In the genomic region with DNA sequence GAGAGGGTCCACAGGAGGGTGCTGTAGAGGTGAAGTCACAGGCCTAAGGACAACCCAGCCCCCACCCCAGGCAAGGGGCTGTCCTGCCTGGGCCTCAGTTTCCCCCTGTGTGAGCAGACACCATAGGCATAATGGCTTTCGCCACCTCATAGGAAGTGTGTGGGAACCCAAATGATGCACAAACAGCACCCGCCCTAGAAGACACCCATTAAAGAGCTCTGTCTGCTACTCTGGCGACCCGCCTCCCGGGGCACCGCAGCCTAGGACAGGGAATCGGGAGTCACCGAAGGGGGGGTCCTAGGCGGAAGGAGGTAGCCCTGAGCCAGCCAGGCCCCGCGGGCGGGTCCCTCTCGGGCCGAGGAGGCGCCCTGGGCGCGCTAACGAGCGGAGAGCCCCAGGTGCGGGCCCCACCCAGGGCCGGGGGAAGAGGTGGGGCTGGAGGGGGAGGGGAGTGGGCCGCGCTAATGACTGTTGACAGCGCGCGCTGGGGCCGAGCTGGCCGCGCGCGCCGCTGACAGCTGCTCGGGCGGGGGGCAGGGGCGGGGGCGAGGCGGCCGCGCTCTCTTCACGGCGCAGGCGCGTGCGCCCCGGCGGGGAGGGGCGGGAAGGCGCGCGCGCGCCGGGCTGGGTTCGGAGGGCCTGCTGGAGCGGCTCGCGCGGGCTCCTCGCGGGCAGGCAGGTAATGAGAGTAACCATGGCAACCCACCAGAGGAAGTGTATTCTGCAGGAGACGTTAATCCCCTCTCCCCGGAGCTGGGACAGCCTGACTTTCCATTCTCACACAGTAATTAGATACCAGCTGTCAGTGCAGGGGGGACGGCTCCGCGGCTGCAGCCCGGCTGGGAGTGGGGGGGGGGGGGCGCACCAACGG, we compare ENCODE assay signal across 8 cellular contexts. TPM values are rescaled to one million over a fixed set of nuclear protein-coding genes. Genes with fewer than 3 reads are reported as not detected.
DNase-seq lines count a peak whose midpoint lies in the region; ATAC-seq and TF ChIP-seq lines count a peak whose summit lies in the region.

No MANE protein-coding gene starts in this region.

- H3K27ac Mint-ChIP-seq in activated CD4-positive, alpha-beta memory T cell treated with anti-CD3 and anti-CD28 coated beads, Interleukin-2, amount 10 ng/mL, durations not matched to agents 7 days and 5 days = peak overlapping the region; percentile 100
- peak overlapping the region; percentile 90 for H3K27ac Mint-ChIP-seq in stimulated activated effector memory CD8-positive, alpha-beta T cell treated with anti-CD3 and anti-CD28 coated beads, Interleukin-12 subunit alpha, Interleukin-12 subunit beta, amount 100 ng/mL, for 72 hours

- H3K4me1 Mint-ChIP-seq in activated CD4-positive, alpha-beta memory T cell treated with anti-CD3 and anti-CD28 coated beads, Interleukin-2, amount 10 ng/mL, durations not matched to agents 7 days and 5 days = peaks cover 83% of the 10 kb centered on the region
- peaks cover 66% of the 10 kb centered on the region for H3K4me1 Mint-ChIP-seq in stimulated activated effector memory CD8-positive, alpha-beta T cell treated with anti-CD3 and anti-CD28 coated beads, Interleukin-12 subunit alpha, Interleukin-12 subunit beta, amount 100 ng/mL, for 72 hours

- no peak for TF ChIP-seq CTCF in GM06990 (IDR thresholded peaks at IDR 0.05; ENCODE audit: insufficient read depth, low read length, poor library complexity, severe bottlenecking)

- no peak overlapping the region for H3K27ac ChIP-seq in ectodermal cell (ENCODE audit: insufficient read depth, low read depth, low read length, poor library complexity, severe bottlenecking)
- H3K27ac ChIP-seq in mesodermal cell (ENCODE audit: low read depth, low read length, severe bottlenecking) = no peak overlapping the region

- H3K4me1 ChIP-seq in ectodermal cell (ENCODE audit: control insufficient read depth, insufficient read depth, low read length) (peaks cover 32% of the 10 kb centered on the region), mesodermal cell (ENCODE audit: control insufficient read depth, insufficient read depth, low read length, poor library complexity, severe bottlenecking) (peaks cover 43% of the 10 kb centered on the region)

- H3K4me3 Mint-ChIP-seq in activated CD4-positive, alpha-beta memory T cell treated with anti-CD3 and anti-CD28 coated beads, Interleukin-2, amount 10 ng/mL, durations not matched to agents 7 days and 5 days = peak overlapping the region; percentile 80
- peak overlapping the region; percentile 99 for H3K4me3 Mint-ChIP-seq in stimulated activated effector memory CD8-positive, alpha-beta T cell treated with anti-CD3 and anti-CD28 coated beads, Interleukin-12 subunit alpha, Interleukin-12 subunit beta, amount 100 ng/mL, for 72 hours

- peak; percentile 87 for DNase-seq in GM06990 (ENCODE audit: extremely low read depth, insufficient read length)
- peak; percentile 69 for DNase-seq in NCI-H446 treated with DMSO at 0.1 percent for 48 hours (lab: John Stamatoyannopoulos, UW)
- DNase-seq in activated CD4-positive, alpha-beta memory T cell treated with anti-CD3 and anti-CD28 coated beads, Interleukin-2, amount 10 ng/mL, durations not matched to agents 7 days and 5 days = peak; percentile 91
- DNase-seq in stimulated activated effector memory CD8-positive, alpha-beta T cell treated with anti-CD3 and anti-CD28 coated beads, Interleukin-12 subunit alpha, Interleukin-12 subunit beta, amount 100 ng/mL, for 72 hours (ENCODE audit: low spot score in 2 of 2) = peak; percentile 48 to 82
- no peak for DNase-seq in SKM-1 treated with dmso at 0.1 percent for 144 hours (lab: John Stamatoyannopoulos, UW; ENCODE audit: unreplicated experiment)

- no peaks in the 10 kb centered on the region for H3K27me3 ChIP-seq in GM06990 (replicated peaks; ENCODE audit: control insufficient read depth, insufficient read depth, low read length)
- peaks cover 33% of the 10 kb centered on the region for H3K27me3 ChIP-seq in ectodermal cell (ENCODE audit: control insufficient read depth, insufficient read depth, low read length, poor library complexity, severe bottlenecking)

- peak overlapping the region; percentile 63 for H3K4me3 ChIP-seq in GM06990 (replicated peaks; ENCODE audit: low read depth, low read length)
- peak overlapping the region; percentile 43 for H3K4me3 ChIP-seq in ectodermal cell (ENCODE audit: insufficient read depth, low read depth, low read length)
- H3K4me3 ChIP-seq in mesodermal cell (ENCODE audit: extremely low read depth, insufficient read depth, low read length, poor library complexity, severe bottlenecking) = peak overlapping the region; percentile 31

- no peaks in the 10 kb centered on the region for H3K9me3 Mint-ChIP-seq in activated CD4-positive, alpha-beta memory T cell treated with anti-CD3 and anti-CD28 coated beads, Interleukin-2, amount 10 ng/mL, durations not matched to agents 7 days and 5 days
- no peaks in the 10 kb centered on the region for H3K9me3 Mint-ChIP-seq in stimulated activated effector memory CD8-positive, alpha-beta T cell treated with anti-CD3 and anti-CD28 coated beads, Interleukin-12 subunit alpha, Interleukin-12 subunit beta, amount 100 ng/mL, for 72 hours

- CTCF ChIA-PET in activated CD4-positive, alpha-beta memory T cell treated with anti-CD3 and anti-CD28 coated beads, Interleukin-2, amount 10 ng/mL, durations not matched to agents 7 days and 5 days (lab: Charles Lee) = interaction anchor here (0.8 to 11.3 kb wide), 3 partner anchors 12 to 584 kb away, joined by 3 to 149 read pairs (median 3); a partner anchor contains a TSS

- no peaks in the 10 kb centered on the region for H3K36me3 ChIP-seq in GM06990 (ENCODE audit: control insufficient read depth, insufficient read depth, low read length)
- no peaks in the 10 kb centered on the region for H3K36me3 ChIP-seq in ectodermal cell (ENCODE audit: control insufficient read depth, insufficient read depth, low read length)
- no peaks in the 10 kb centered on the region for H3K36me3 ChIP-seq in mesodermal cell (ENCODE audit: control insufficient read depth, insufficient read depth, low read length)

- ATAC-seq in HG03135 (IDR thresholded peaks at IDR 0.05; ENCODE audit: unreplicated experiment) = peak; percentile 45
- ATAC-seq in stimulated activated effector memory CD8-positive, alpha-beta T cell treated with anti-CD3 and anti-CD28 coated beads, Interleukin-12 subunit alpha, Interleukin-12 subunit beta, amount 100 ng/mL, for 72 hours = peak; percentile 60

- H3K9me3 ChIP-seq in ectodermal cell (ENCODE audit: control insufficient read depth, low read length) = no peaks in the 10 kb centered on the region
- no peaks in the 10 kb centered on the region for H3K9me3 ChIP-seq in mesodermal cell (ENCODE audit: control insufficient read depth, low read length)

- peaks cover 17% of the 10 kb centered on the region for H3K36me3 Mint-ChIP-seq in activated CD4-positive, alpha-beta memory T cell treated with anti-CD3 and anti-CD28 coated beads, Interleukin-2, amount 10 ng/mL, durations not matched to agents 7 days and 5 days (ENCODE audit: low read depth)
- peaks cover 40% of the 10 kb centered on the region for H3K36me3 Mint-ChIP-seq in stimulated activated effector memory CD8-positive, alpha-beta T cell treated with anti-CD3 and anti-CD28 coated beads, Interleukin-12 subunit alpha, Interleukin-12 subunit beta, amount 100 ng/mL, for 72 hours

- 2 to 3% methylated on average over 64 to 68 of the region's 68 CpGs for WGBS in ectodermal cell, 2 experiments
- 5 to 7% methylated on average over 16 to 28 of the region's 68 CpGs for WGBS in mesodermal cell (ENCODE audit: insufficient coverage in 2 of 2), 2 experiments

- POLR2A ChIA-PET in activated CD4-positive, alpha-beta memory T cell treated with anti-CD3 and anti-CD28 coated beads, Interleukin-2, amount 10 ng/mL, durations not matched to agents 7 days and 5 days (lab: Charles Lee) = interaction anchor here (0.9 to 11.2 kb wide), 13 partner anchors 11 to 813 kb away, joined by 3 to 204 read pairs (median 4); a partner anchor contains a TSS

- H3K27me3 Mint-ChIP-seq in activated CD4-positive, alpha-beta memory T cell treated with anti-CD3 and anti-CD28 coated beads, Interleukin-2, amount 10 ng/mL, durations not matched to agents 7 days and 5 days = no peaks in the 10 kb centered on the region

RNA-seq across cellular contexts. Expression of a gene that starts 48.9 kb away (rescaled TPM):
- 10 to 100 TPM; 17.1 to 19.1 TPM for total RNA-seq in activated CD4-positive, alpha-beta memory T cell treated with anti-CD3 and anti-CD28 coated beads, Interleukin-2, amount 10 ng/mL, durations not matched to agents 7 days and 5 days
- polyA plus RNA-seq in ectodermal cell (2013, experiment 1 of 4) = 34.9 TPM
- 36.7 TPM for polyA plus RNA-seq in ectodermal cell (2013, experiment 2 of 4)
- polyA plus RNA-seq in ectodermal cell (2013, experiment 3 of 4) = 33.6 TPM
- 37.4 TPM for polyA plus RNA-seq in ectodermal cell (2013, experiment 4 of 4)
- polyA plus RNA-seq in mesodermal cell (2013, experiment 1 of 2) = 74.9 TPM
- polyA plus RNA-seq in mesodermal cell (2013, experiment 2 of 2) = 55.6 TPM
